Comparison of ENCODE assay signal across 8 cellular contexts in the genomic region with DNA sequence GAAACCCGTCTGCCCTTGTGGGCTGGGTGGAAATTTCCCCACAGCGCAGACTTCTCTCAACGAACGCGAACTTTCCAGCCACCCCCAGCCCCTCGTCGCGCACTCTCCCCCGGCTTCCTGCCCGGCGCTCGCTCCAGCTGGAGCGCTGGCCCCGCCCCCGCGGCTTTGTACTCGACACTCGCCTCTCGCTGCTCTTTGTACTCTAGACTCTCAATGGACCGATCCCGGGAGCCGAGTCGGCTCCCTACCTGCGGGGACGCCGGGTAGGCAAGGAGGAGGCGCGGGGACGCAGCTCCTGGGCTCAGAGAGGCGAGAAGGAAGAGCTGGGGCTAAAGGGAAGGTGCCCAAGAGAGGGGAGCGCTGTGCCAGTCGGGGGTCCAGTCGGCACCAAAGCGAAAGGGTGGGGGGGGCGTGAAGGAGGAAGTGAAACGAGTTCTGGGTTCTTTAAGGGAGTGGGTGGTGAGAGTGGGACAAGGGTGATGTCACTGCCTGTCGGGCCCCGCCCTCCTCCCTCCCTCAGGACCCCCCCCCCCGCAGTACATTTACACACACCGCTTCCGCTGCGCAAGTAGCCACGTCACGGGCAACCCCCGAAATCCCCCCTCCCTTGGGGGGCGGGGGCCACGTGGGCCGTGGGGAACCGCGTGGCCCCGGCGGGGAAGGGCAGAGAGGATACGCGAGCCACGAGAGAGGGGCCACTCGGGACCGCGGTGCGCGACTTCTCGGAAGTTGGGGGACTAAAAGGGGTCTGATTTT. TPM values are rescaled to one million over a fixed set of nuclear protein-coding genes. Genes with fewer than 3 reads are reported as not detected.
DNase-seq lines count a peak whose midpoint lies in the region; ATAC-seq and TF ChIP-seq lines count a peak whose summit lies in the region.

No MANE protein-coding gene starts in this region.

- peak overlapping the region; percentile 100 for H3K27ac Mint-ChIP-seq in natural killer cell
- H3K27ac Mint-ChIP-seq in stimulated activated memory B cell treated with anti-CD40 and anti-IgM and Interleukin-4, amounts not matched to agents 10 μg/mL and 1 μg/mL and 100 μg/mL, for 72 hours: peak overlapping the region; percentile 96

- H3K27me3 ChIP-seq in BE2C: no peaks in the 10 kb centered on the region

- peak overlapping the region; percentile 94 for H3K27ac ChIP-seq in RWPE1

- H3K4me1 Mint-ChIP-seq in natural killer cell: peaks cover 44 to 77% of the 10 kb centered on the region in 2 donors
- peaks cover 65% of the 10 kb centered on the region for H3K4me1 Mint-ChIP-seq in stimulated activated memory B cell treated with anti-CD40 and anti-IgM and Interleukin-4, amounts not matched to agents 10 μg/mL and 1 μg/mL and 100 μg/mL, for 72 hours

- no peaks in the 10 kb centered on the region for H3K36me3 Mint-ChIP-seq in natural killer cell
- peaks cover 18% of the 10 kb centered on the region for H3K36me3 Mint-ChIP-seq in stimulated activated memory B cell treated with anti-CD40 and anti-IgM and Interleukin-4, amounts not matched to agents 10 μg/mL and 1 μg/mL and 100 μg/mL, for 72 hours

- H3K27me3 Mint-ChIP-seq in natural killer cell (ENCODE audit: low read depth in 2 of 2): peaks cover 0 to 2% of the 10 kb centered on the region in 2 donors
- no peaks in the 10 kb centered on the region for H3K27me3 Mint-ChIP-seq in stimulated activated memory B cell treated with anti-CD40 and anti-IgM and Interleukin-4, amounts not matched to agents 10 μg/mL and 1 μg/mL and 100 μg/mL, for 72 hours

- DNase-seq in BE2C (peak; percentile 76), KG1 (lab: John Stamatoyannopoulos, UW) (peak; percentile 27), RWPE1 (ENCODE audit: low spot score) (peak; percentile 88), fibroblast of peridontal ligament (ENCODE audit: extremely low read depth) (peak; percentile 74), natural killer cell (peak; percentile 94)
- peak; percentile 90 for DNase-seq in activated T-helper 9 cell treated with anti-CD3 and anti-CD28 coated beads, Interleukin-2, amount 50 U/mL, for 16 hours (ENCODE audit: low read depth)

- ATAC-seq in GM19397 (IDR thresholded peaks at IDR 0.05; ENCODE audit: unreplicated experiment): peak; percentile 35
- peak; percentile 27 to 60 (median 37) for ATAC-seq in natural killer cell
- ATAC-seq in stimulated activated memory B cell treated with anti-CD40 and anti-IgM and Interleukin-4, amounts not matched to agents 10 μg/mL and 1 μg/mL and 100 μg/mL, for 72 hours: peak; percentile 60

- H3K36me3 ChIP-seq in BE2C: peaks cover 13% of the 10 kb centered on the region

- H3K4me1 ChIP-seq in BE2C: peaks cover under 1% of the 10 kb centered on the region

- TF ChIP-seq CTCF in BE2C (IDR thresholded peaks at IDR 0.05; ENCODE audit: low read depth, low read length) (no peak), RWPE1 (conservative IDR thresholded peaks at IDR 0.05; ENCODE audit: low read depth) (no peak), natural killer cell (IDR thresholded peaks at IDR 0.05) (no peak)

- H3K4me3 Mint-ChIP-seq in natural killer cell: peak overlapping the region; percentile 100
- peak overlapping the region; percentile 97 for H3K4me3 Mint-ChIP-seq in stimulated activated memory B cell treated with anti-CD40 and anti-IgM and Interleukin-4, amounts not matched to agents 10 μg/mL and 1 μg/mL and 100 μg/mL, for 72 hours

- CTCF ChIA-PET in RWPE1 (lab: Yijun Ruan, JAX): interaction anchor here (0.5 to 1.2 kb wide), 4 partner anchors 10 to 214 kb away, joined by 3 to 5 read pairs (median 4); a partner anchor contains a TSS

- H3K4me3 ChIP-seq in BE2C (ENCODE audit: low read depth, low read length): peak overlapping the region; percentile 77

- H3K9me3 Mint-ChIP-seq in natural killer cell: no peaks in the 10 kb centered on the region
- no peaks in the 10 kb centered on the region for H3K9me3 Mint-ChIP-seq in stimulated activated memory B cell treated with anti-CD40 and anti-IgM and Interleukin-4, amounts not matched to agents 10 μg/mL and 1 μg/mL and 100 μg/mL, for 72 hours

- POLR2A ChIA-PET in RWPE1 (lab: Yijun Ruan, JAX; ENCODE audit: low non-redundant PET): interaction anchor here (1.2 to 1.9 kb wide), 3 partner anchors 7 to 13 kb away, joined by 3 to 6 read pairs (median 5); a partner anchor contains a TSS

- intact Hi-C loops in natural killer cell (cut with micrococcal nuclease): loop anchor here (2.0 to 10.0 kb wide), 7 partner anchors 43 to 536 kb away; a partner anchor contains a TSS

- H3K9me3 ChIP-seq in BE2C: no peaks in the 10 kb centered on the region

RNA-seq across cellular contexts. Expression of a gene that starts 9.7 kb away (rescaled TPM):
- polyA plus RNA-seq in BE2C (2012; ENCODE audit: insufficient read depth, insufficient read length, low read depth): 28.2 TPM
- total RNA-seq in natural killer cell: 100 to 1,000 TPM; 104 to 165 (median 149) TPM

RNA-seq across cellular contexts. Expression of a gene that starts 11.2 kb away (rescaled TPM):
- polyA plus RNA-seq in BE2C (2012; ENCODE audit: insufficient read depth, insufficient read length, low read depth): 98.8 TPM
- total RNA-seq in natural killer cell: 10 to 100 TPM; 12.7 to 45.5 (median 27.6) TPM

RNA-seq across cellular contexts. Expression of a gene that starts 13.6 kb away (rescaled TPM):
- 331 TPM for polyA plus RNA-seq in BE2C (2012; ENCODE audit: insufficient read depth, insufficient read length, low read depth)
- 10 to 100 TPM; 35.9 to 40.3 (median 37.3) TPM for total RNA-seq in natural killer cell

RNA-seq across cellular contexts. Expression of a gene that starts 14.1 kb away (rescaled TPM):
- polyA plus RNA-seq in BE2C (2012; ENCODE audit: insufficient read depth, insufficient read length, low read depth): 21.6 TPM
- total RNA-seq in natural killer cell: 10 to 100 TPM; 11.0 to 18.3 (median 11.5) TPM

RNA-seq across cellular contexts. Expression of a gene that starts 44.9 kb away (rescaled TPM):
- 66.8 TPM for polyA plus RNA-seq in BE2C (2012; ENCODE audit: insufficient read depth, insufficient read length, low read depth)
- total RNA-seq in natural killer cell: 100 to 1,000 TPM; 215 to 275 (median 218) TPM

Comparison
In these comparisons a context has a peak if more than half of its experiments do, and no peak if none do; other contexts are left out.
1. Peak in every context shown above with its lines: DNase-seq, ATAC-seq, H3K4me3 ChIP-seq and H3K27ac ChIP-seq.
2. DNase-seq: peak in every context shown above with its lines; median percentile 94 in natural killer cell; 90 in activated T-helper 9 cell treated with anti-CD3 and anti-CD28 coated beads, Interleukin-2, amount 50 U/mL, for 16 hours; 88 in RWPE1; 76 in BE2C; 74 in fibroblast of peridontal ligament; 27 in KG1.